12 cellular contexts compared by ENCODE assay signal in the genomic region with DNA sequence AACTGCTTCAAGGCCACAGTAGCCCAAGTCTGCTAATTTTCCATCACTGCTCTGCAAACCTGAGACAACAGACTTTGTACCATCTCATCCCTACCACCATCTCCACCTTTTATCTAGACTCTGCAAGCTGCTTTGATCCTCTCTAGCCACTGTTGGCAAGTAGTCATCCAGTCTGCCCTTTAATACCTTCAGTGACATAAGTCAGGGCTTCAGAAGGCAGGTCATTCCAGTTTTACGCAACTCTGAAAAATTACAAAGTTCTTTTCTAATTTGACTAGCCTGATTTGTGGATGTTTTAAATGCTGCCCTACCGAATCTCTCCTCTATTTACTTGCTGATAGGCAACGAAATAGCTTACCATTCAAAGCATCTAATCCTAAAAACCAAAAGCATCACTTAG. TPM values are rescaled to one million over a fixed set of nuclear protein-coding genes. Genes with fewer than 3 reads are reported as not detected.
DNase-seq lines count a peak whose midpoint lies in the region; ATAC-seq and TF ChIP-seq lines count a peak whose summit lies in the region.
"Had no signal": no experiment of that assay in that cellular context is flagged by ENCODE, and none has a peak within 500 bp of the region (broad histone marks: within the 10 kb centered on the region; RNA-seq: fewer than 3 reads in every experiment).

No MANE protein-coding gene starts in this region.

- H3K9ac ChIP-seq in adipocyte (ENCODE audit: low read length) (peak overlapping the region; percentile 99), iPS-20b (ENCODE audit: low read depth, low read length) (peak overlapping the region; percentile 94; the same call in 1 of the 2 replicates)

- no peak for TF ChIP-seq EP300 in sigmoid colon (IDR thresholded peaks at IDR 0.05)

- 62 to 76% methylated on average over 3 of the region's 3 CpGs for WGBS in sigmoid colon, 2 donors

- H3K4me3 ChIP-seq in adipocyte (ENCODE audit: low read length) (peak overlapping the region; percentile 93), iPS-20b (ENCODE audit: low read length) (peak overlapping the region; percentile 99; the same call in 1 of the 2 replicates), sigmoid colon (peak overlapping the region in 3 of 4 donors; percentile 83 to 98 (median 97)), uterus (peak overlapping the region in 1 of 2 donors; percentile 86), H7 (ENCODE audit: insufficient read depth, low read depth, low read length) (no peak overlapping the region)
- H3K4me3 ChIP-seq: HAP-1 had no signal

- TF ChIP-seq POLR2A in sigmoid colon (IDR thresholded peaks at IDR 0.05) (no peak), uterus (IDR thresholded peaks at IDR 0.05) (no peak)

- H3K36me3 ChIP-seq in adipocyte (ENCODE audit: control insufficient read depth, insufficient read depth, low read length, severe bottlenecking) (peaks cover 33% of the 10 kb centered on the region), iPS-20b (ENCODE audit: insufficient read depth, low read depth, low read length) (peaks cover 20% of the 10 kb centered on the region), sigmoid colon (peaks cover 0 to 8% (median 0%) of the 10 kb centered on the region in 4 donors), uterus (no peaks in the 10 kb centered on the region), H7 (replicated peaks; ENCODE audit: control insufficient read depth, insufficient read depth, low read length) (peaks cover 3% of the 10 kb centered on the region)

- no peaks in the 10 kb centered on the region for H3K27me3 ChIP-seq in adipocyte (replicated peaks; ENCODE audit: control insufficient read depth, insufficient read depth, low read length)
- no peaks in the 10 kb centered on the region for H3K27me3 ChIP-seq in iPS-20b (ENCODE audit: insufficient read depth, low read length)
- H3K27me3 ChIP-seq in sigmoid colon = no peaks in the 10 kb centered on the region
- H3K27me3 ChIP-seq in uterus = no peaks in the 10 kb centered on the region
- no peaks in the 10 kb centered on the region for H3K27me3 ChIP-seq in H7 (ENCODE audit: control insufficient read depth, insufficient read depth, low read length)
- H3K27me3 ChIP-seq: tibial nerve had no signal

- peak; percentile 12 for DNase-seq in ELR (ENCODE audit: low read depth)
- no peak for DNase-seq in adipocyte (ENCODE audit: low read depth)
- DNase-seq in sigmoid colon = no peak
- DNase-seq in DMS153 treated with DMSO at 0.1 percent for 48 hours (lab: John Stamatoyannopoulos, UW; ENCODE audit: unreplicated experiment) = no peak
- no peak for DNase-seq in uterus
- DNase-seq in H7 = no peak
- no peak for DNase-seq in stimulated activated naive CD8-positive, alpha-beta T cell treated with anti-CD3 and anti-CD28 coated beads, Interleukin-15, Interleukin-2, amounts not matched to agents 100 U/mL and 50 U/mL, for 24 hours
- DNase-seq: KBM-7 had no signal

- intact Hi-C loops in sigmoid colon (cut with DNase I) (no loop called here), uterus (cut with DNase I; ENCODE audit: low total_unique reads) (no loop called here)

- H3K27ac ChIP-seq in iPS-20b (ENCODE audit: low read length) (no peak overlapping the region), sigmoid colon (peak overlapping the region; percentile 98 to 100 (median 99)), uterus (peak overlapping the region in 1 of 2 donors; percentile 18)

- ATAC-seq in stimulated activated naive CD8-positive, alpha-beta T cell treated with anti-CD3 and anti-CD28 coated beads, Interleukin-15, Interleukin-2, amounts not matched to agents 100 U/mL and 50 U/mL, for 24 hours = no peak
- ATAC-seq: esophagus mucosa had no signal

- TF ChIP-seq CTCF in sigmoid colon (IDR thresholded peaks at IDR 0.05) = no peak
- no peak for TF ChIP-seq CTCF in uterus (IDR thresholded peaks at IDR 0.05)

- H3K9me3 ChIP-seq in adipocyte (ENCODE audit: control insufficient read depth, low read length) = no peaks in the 10 kb centered on the region
- no peaks in the 10 kb centered on the region for H3K9me3 ChIP-seq in iPS-20b (ENCODE audit: insufficient read depth, low read depth, low read length)
- H3K9me3 ChIP-seq in sigmoid colon = no peaks in the 10 kb centered on the region
- no peaks in the 10 kb centered on the region for H3K9me3 ChIP-seq in uterus
- H3K9me3 ChIP-seq: HAP-1, tibial nerve had no signal

- H3K4me1 ChIP-seq in adipocyte (ENCODE audit: control insufficient read depth, insufficient read depth, low read length) = peaks cover 57% of the 10 kb centered on the region
- H3K4me1 ChIP-seq in iPS-20b (ENCODE audit: insufficient read depth, low read length) = peaks cover 25% of the 10 kb centered on the region
- H3K4me1 ChIP-seq in sigmoid colon = peaks cover 0 to 75% (median 57%) of the 10 kb centered on the region in 4 donors
- H3K4me1 ChIP-seq in uterus = peaks cover 0 to 3% of the 10 kb centered on the region in 2 donors

RNA-seq across cellular contexts. Expression of gene FERMT2, which starts 2.8 kb away (rescaled TPM):
- 100 to 1,000 TPM; 278 to 317 (median 297) TPM for total RNA-seq in sigmoid colon
- polyA plus RNA-seq in sigmoid colon = 10 to 100 TPM in 2 of 3 donors, 1 to 10 TPM in 1; 3.0 to 21.9 (median 13.8) TPM
- total RNA-seq in uterus = 100 to 1,000 TPM in 3 of 4 donors, 10 to 100 TPM in 1; 98.2 to 201 (median 180) TPM
- 148 and 150 TPM in 2 replicates for total RNA-seq in H7 (2014; rRNA removed; shearing (Covaris generic))
